8 cellular contexts compared by ENCODE assay signal in the genomic region with DNA sequence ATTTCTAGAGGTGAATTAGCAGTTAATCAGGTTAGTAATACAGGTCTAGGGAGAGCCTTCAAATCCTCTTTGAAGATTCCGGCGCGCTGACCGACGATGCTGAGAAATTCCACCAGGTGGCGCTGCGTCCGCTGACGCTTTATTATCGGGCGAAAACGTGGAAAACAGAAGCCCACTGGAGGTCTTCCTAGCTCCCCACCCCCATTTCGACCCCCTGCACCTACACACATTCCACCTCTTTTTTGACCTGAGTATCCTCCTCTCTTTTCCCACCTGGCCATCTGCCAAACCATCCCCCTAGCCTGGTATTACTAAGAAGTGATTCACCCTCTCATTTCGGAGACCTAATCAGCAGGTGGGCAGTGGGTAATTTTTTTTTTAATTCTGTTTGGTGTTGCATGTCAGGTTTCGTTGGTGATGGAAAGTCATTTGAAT.
A peak's percentile ranks its signal among the peaks of the same experiment; 100 is the strongest.
DNase-seq lines count a peak whose midpoint lies in the region; ATAC-seq and TF ChIP-seq lines count a peak whose summit lies in the region.

No MANE protein-coding gene starts in this region.

- POLR2A ChIA-PET in CD4-positive, alpha-beta T cell (lab: Charles Lee) = interaction anchor here (0.6 kb wide), 1 partner anchor 27 kb away, joined by 4 read pairs; no protein-coding TSS in a partner anchor

- intact Hi-C loops in CD4-positive, alpha-beta T cell (cut with DNase I, micrococcal nuclease) = loop anchor here (2.0 kb wide), 1 partner anchor 302 kb away; no protein-coding TSS in a partner anchor
- intact Hi-C loops in sciatic nerve (cut with DNase I) = loop anchor here (5.0 kb wide), 1 partner anchor 320 kb away; no protein-coding TSS in a partner anchor

- no peak for ATAC-seq in CD4-positive, alpha-beta T cell (ENCODE audit: poor library complexity)
- ATAC-seq in sciatic nerve (peak; percentile 30), HG02884 (IDR thresholded peaks at IDR 0.05; ENCODE audit: unreplicated experiment) (no peak), HG02981 (IDR thresholded peaks at IDR 0.05; ENCODE audit: unreplicated experiment) (no peak)

- no peak overlapping the region for H3K27ac Mint-ChIP-seq in CD4-positive, alpha-beta T cell

- H3K27ac ChIP-seq in CD4-positive, alpha-beta T cell (ENCODE audit: low read depth, low read length) = no peak overlapping the region

- CTCF ChIA-PET in CD4-positive, alpha-beta T cell (lab: Charles Lee) = no interaction called here

- H3K9me3 ChIP-seq in CD4-positive, alpha-beta T cell (ENCODE audit: control insufficient read depth, low read length) = no peaks in the 10 kb centered on the region

- peaks cover 26% of the 10 kb centered on the region for H3K27me3 Mint-ChIP-seq in CD4-positive, alpha-beta T cell

- H3K27me3 ChIP-seq in CD4-positive, alpha-beta T cell (ENCODE audit: control insufficient read depth, insufficient read depth, low read length) = no peaks in the 10 kb centered on the region

- no peak overlapping the region for H3K4me3 Mint-ChIP-seq in CD4-positive, alpha-beta T cell

- no peaks in the 10 kb centered on the region for H3K4me1 Mint-ChIP-seq in CD4-positive, alpha-beta T cell (ENCODE audit: low read depth)

- DNase-seq in CD4-positive, alpha-beta T cell = peak in 8 of 10 experiments; percentile 3 to 50 (median 27)
- DNase-seq in HPDE6-E6E7 (ENCODE audit: extremely low spot score) = peak; percentile 69
- DNase-seq in SK-N-DZ (ENCODE audit: low spot score) = peak; percentile 14
- peak in 36 of 56 donors; percentile 3 to 73 (median 19) for DNase-seq in amygdala (lab: John Stamatoyannopoulos, UW)
- peak; percentile 32 for DNase-seq in hepatic stellate cell (ENCODE audit: low spot score)
- DNase-seq in sciatic nerve (ENCODE audit: low spot score) = peak; percentile 78

- H3K36me3 Mint-ChIP-seq in CD4-positive, alpha-beta T cell (ENCODE audit: low read depth) = no peaks in the 10 kb centered on the region

- H3K9me3 Mint-ChIP-seq in CD4-positive, alpha-beta T cell = no peaks in the 10 kb centered on the region

- TF ChIP-seq CTCF in CD4-positive, alpha-beta T cell (IDR thresholded peaks at IDR 0.05) = peak; percentile 81

Comparison
In these comparisons a context has a peak if more than half of its experiments do, and no peak if none do; other contexts are left out.
1. DNase-seq: peak in every context shown above with its lines; median percentile 78 in sciatic nerve; 69 in HPDE6-E6E7; 32 in hepatic stellate cell; 27 in CD4-positive, alpha-beta T cell; 19 in amygdala; 14 in SK-N-DZ.